In genomic region chr1:8739377-8739776, GRCh38 we compare ENCODE assay signal across 18 cellular contexts.
DNase-seq lines count a peak whose midpoint lies in the region; ATAC-seq and TF ChIP-seq lines count a peak whose summit lies in the region.
"Had no signal": no experiment of that assay in that cellular context is flagged by ENCODE, and none has a peak within 500 bp of the region (broad histone marks: within the 10 kb centered on the region; RNA-seq: fewer than 3 reads in every experiment).

No MANE protein-coding gene starts in this region.

- DNase-seq in MCF 10A (ENCODE audit: unreplicated experiment): no peak
- DNase-seq in breast epithelium (ENCODE audit: low spot score in 2 of 2): no peak
- peak; percentile 39 for DNase-seq in NCI-H69 (lab: John Stamatoyannopoulos, UW)
- peak; percentile 12 for DNase-seq in endothelial cell (ENCODE audit: low spot score)
- no peak for DNase-seq in kidney tubule cell (ENCODE audit: low spot score)
- no peak for DNase-seq in medulla oblongata (ENCODE audit: extremely low spot score)
- no peak for DNase-seq in OCI-M2 (lab: John Stamatoyannopoulos, UW; ENCODE audit: unreplicated experiment)
- DNase-seq: activated CD4-positive, alpha-beta T cell treated with anti-CD3 and anti-CD28 coated beads for 4 hours; activated T-cell treated with anti-CD3 and anti-CD28 coated beads for 4 hours; Calu3; effector memory CD8-positive, alpha-beta T cell; Karpas-422; mucosa of descending colon; NCI-H2029 treated with DMSO at 0.1 percent for 48 hours; transverse colon had no signal

- H3K9me3 ChIP-seq in breast epithelium: no peaks in the 10 kb centered on the region
- H3K9me3 ChIP-seq: transverse colon had no signal

- H3K9me3 Mint-ChIP-seq in MCF 10A (ENCODE audit: unreplicated experiment): peaks cover 13% of the 10 kb centered on the region
- H3K9me3 Mint-ChIP-seq in endothelial cell (ENCODE audit: unreplicated experiment): no peaks in the 10 kb centered on the region

- no peak for TF ChIP-seq POLR2A in breast epithelium (IDR thresholded peaks at IDR 0.05)

- no peaks in the 10 kb centered on the region for H3K36me3 ChIP-seq in breast epithelium
- H3K36me3 ChIP-seq: transverse colon had no signal

- TF ChIP-seq CTCF in MCF 10A (IDR thresholded peaks at IDR 0.05; ENCODE audit: unreplicated experiment): no peak
- TF ChIP-seq CTCF in breast epithelium (IDR thresholded peaks at IDR 0.05): no peak
- no peak for TF ChIP-seq CTCF in endothelial cell (IDR thresholded peaks at IDR 0.05; ENCODE audit: unreplicated experiment)

- H3K4me1 Mint-ChIP-seq in MCF 10A (ENCODE audit: insufficient read depth, unreplicated experiment) (peaks cover 12% of the 10 kb centered on the region), endothelial cell (ENCODE audit: unreplicated experiment) (peaks cover 36% of the 10 kb centered on the region)

- no peak for ATAC-seq in GM18511 (IDR thresholded peaks at IDR 0.05; ENCODE audit: unreplicated experiment)
- ATAC-seq: effector memory CD8-positive, alpha-beta T cell; stimulated activated effector memory CD8-positive, alpha-beta T cell treated with anti-CD3 and anti-CD28 coated beads, Interleukin-12 subunit alpha, Interleukin-12 subunit beta, amount 100 ng/mL, for 72 hours had no signal

- POLR2A ChIA-PET in MCF 10A (lab: Yijun Ruan, JAX): interaction anchor here (0.5 to 1.3 kb wide), 3 partner anchors 9 to 74 kb away, joined by 3 to 4 read pairs (median 3); no protein-coding TSS in a partner anchor

- H3K27ac Mint-ChIP-seq in MCF 10A (ENCODE audit: low read depth, unreplicated experiment) (peak overlapping the region; percentile 28), endothelial cell (ENCODE audit: unreplicated experiment) (no peak overlapping the region)
- H3K27ac Mint-ChIP-seq: effector memory CD8-positive, alpha-beta T cell; stimulated activated effector memory CD8-positive, alpha-beta T cell treated with anti-CD3 and anti-CD28 coated beads, Interleukin-12 subunit alpha, Interleukin-12 subunit beta, amount 100 ng/mL, for 72 hours; T-helper 1 cell treated with Interleukin-12 subunit alpha and Interleukin-12 subunit beta and Interleukin-4 antibody, amounts not matched to agents 30 μg/mL and 1 μg/mL, for 36 hours had no signal

- BruUV-seq in MCF 10A (replicated peaks; lab: Mats Ljungman, UMichigan): no TSS peak

- H3K4me3 Mint-ChIP-seq in MCF 10A (ENCODE audit: unreplicated experiment) (no peak overlapping the region), endothelial cell (ENCODE audit: unreplicated experiment) (no peak overlapping the region)
- H3K4me3 Mint-ChIP-seq: effector memory CD8-positive, alpha-beta T cell; stimulated activated effector memory CD8-positive, alpha-beta T cell treated with anti-CD3 and anti-CD28 coated beads, Interleukin-12 subunit alpha, Interleukin-12 subunit beta, amount 100 ng/mL, for 72 hours; T-helper 1 cell treated with Interleukin-12 subunit alpha and Interleukin-12 subunit beta and Interleukin-4 antibody, amounts not matched to agents 30 μg/mL and 1 μg/mL, for 36 hours had no signal

- no peak overlapping the region for H3K4me3 ChIP-seq in breast epithelium
- H3K4me3 ChIP-seq: mucosa of descending colon, transverse colon had no signal

- no peaks in the 10 kb centered on the region for H3K27me3 Mint-ChIP-seq in MCF 10A (ENCODE audit: insufficient read depth, unreplicated experiment)
- peaks cover 5% of the 10 kb centered on the region for H3K27me3 Mint-ChIP-seq in endothelial cell (ENCODE audit: unreplicated experiment)
- H3K27me3 Mint-ChIP-seq: effector memory CD8-positive, alpha-beta T cell had no signal

- intact Hi-C loops in MCF 10A (cut with micrococcal nuclease) (no loop called here), breast epithelium (cut with DNase I; ENCODE audit: low total_unique reads) (no loop called here)

- CTCF ChIA-PET in MCF 10A (lab: Yijun Ruan, JAX): no interaction called here

- peaks cover 16% of the 10 kb centered on the region for H3K36me3 Mint-ChIP-seq in MCF 10A (ENCODE audit: insufficient read depth, unreplicated experiment)
- peaks cover 17% of the 10 kb centered on the region for H3K36me3 Mint-ChIP-seq in endothelial cell (ENCODE audit: low read depth, unreplicated experiment)
- H3K36me3 Mint-ChIP-seq: stimulated activated effector memory CD8-positive, alpha-beta T cell treated with anti-CD3 and anti-CD28 coated beads, Interleukin-12 subunit alpha, Interleukin-12 subunit beta, amount 100 ng/mL, for 72 hours had no signal

- no peaks in the 10 kb centered on the region for H3K4me1 ChIP-seq in breast epithelium

- no peaks in the 10 kb centered on the region for H3K27me3 ChIP-seq in breast epithelium
- H3K27me3 ChIP-seq: transverse colon had no signal

- H3K27ac ChIP-seq in breast epithelium: no peak overlapping the region

Comparison
In these comparisons a context has a peak if more than half of its experiments do, and no peak if none do; other contexts are left out.
1. DNase-seq: peak in NCI-H69 (single experiment) and endothelial cell (single experiment); none in MCF 10A (single experiment), breast epithelium (0 of 2), kidney tubule cell (single experiment), medulla oblongata (single experiment) and OCI-M2 (single experiment).